Comparison of ENCODE assay signal across 17 cellular contexts in genomic region chr17:13735861-13736260, GRCh38.
DNase-seq lines count a peak whose midpoint lies in the region; ATAC-seq and TF ChIP-seq lines count a peak whose summit lies in the region.
"Had no signal": no experiment of that assay in that cellular context is flagged by ENCODE, and none has a peak within 500 bp of the region (broad histone marks: within the 10 kb centered on the region; RNA-seq: fewer than 3 reads in every experiment).

No MANE protein-coding gene starts in this region.

- H2AFZ ChIP-seq in SK-N-SH (ENCODE audit: low read depth): no peak overlapping the region

- no peak overlapping the region for H3K9ac ChIP-seq in SK-N-SH
- H3K9ac ChIP-seq: BLaER1 treated with 17β-estradiol and CSF1 and Interleukin-3, amounts not matched to agents 10 nM and 100 nM had no signal

- H3K9me3 ChIP-seq in SK-N-SH: no peaks in the 10 kb centered on the region

- no peaks in the 10 kb centered on the region for H3K27me3 ChIP-seq in SK-N-SH (ENCODE audit: insufficient read depth)

- H4K20me1 ChIP-seq in SK-N-SH (ENCODE audit: insufficient read depth): no peaks in the 10 kb centered on the region
- H4K20me1 ChIP-seq: BLaER1 treated with 17β-estradiol and CSF1 and Interleukin-3, amounts not matched to agents 10 nM and 100 nM had no signal

- TF ChIP-seq CTCF in SK-N-SH (IDR thresholded peaks at IDR 0.05) (no peak), fibroblast of mammary gland (conservative IDR thresholded peaks at IDR 0.05; ENCODE audit: control insufficient read depth, insufficient read depth, low read depth, low read length) (no peak)

- peaks cover 0 to 6% of the 10 kb centered on the region in 2 experiments; a peak in 2 of 4 replicates for H3K4me1 ChIP-seq in SK-N-SH (ENCODE audit: control insufficient read depth in 1 of 2, insufficient read depth in 2 of 2, low read depth in 1 of 2, low read length in 1 of 2)

- H3K36me3 ChIP-seq in SK-N-SH (replicated peaks in 1 of 2; ENCODE audit: control insufficient read depth in 1 of 2, insufficient read depth in 2 of 2, low read length in 1 of 2): no peaks in the 10 kb centered on the region
- H3K36me3 ChIP-seq: BLaER1 treated with 17β-estradiol and CSF1 and Interleukin-3, amounts not matched to agents 10 nM and 100 nM had no signal

- no peak overlapping the region for H3K4me3 ChIP-seq in SK-N-SH (ENCODE audit: low read depth in 2 of 2, low read length in 1 of 2)
- H3K4me3 ChIP-seq in fibroblast of mammary gland (ENCODE audit: control insufficient read depth, low read depth, low read length): no peak overlapping the region
- H3K4me3 ChIP-seq: BLaER1 treated with 17β-estradiol and CSF1 and Interleukin-3, amounts not matched to agents 10 nM and 100 nM had no signal

- no peak for TF ChIP-seq RAD21 in SK-N-SH (IDR thresholded peaks at IDR 0.05; ENCODE audit: low read length)

- peaks cover 8% of the 10 kb centered on the region for H3F3A ChIP-seq in SK-N-SH (replicated peaks; ENCODE audit: insufficient read depth)

- peak in 1 of 2 experiments; percentile 85; a peak in 2 of 4 replicates for TF ChIP-seq EP300 in SK-N-SH (IDR thresholded peaks at IDR 0.05; ENCODE audit: borderline replicate concordance in 1 of 2, low read depth in 1 of 2, low read length in 1 of 2)

- ATAC-seq in GM21786 (IDR thresholded peaks at IDR 0.05; ENCODE audit: unreplicated experiment): no peak
- no peak for ATAC-seq in GM19455 (IDR thresholded peaks at IDR 0.05; ENCODE audit: unreplicated experiment)
- ATAC-seq: HCT116 had no signal

- 10% methylated on average over 2 of the region's 2 CpGs for WGBS in SK-N-SH (ENCODE audit: low lambda C conversion rate)

- no peaks in the 10 kb centered on the region for H3K79me2 ChIP-seq in SK-N-SH (ENCODE audit: insufficient read depth)

- H3K9me2 ChIP-seq in SK-N-SH: no peaks in the 10 kb centered on the region

- H3K27ac ChIP-seq in SK-N-SH (ENCODE audit: low read depth in 2 of 2, low read length in 1 of 2): no peak overlapping the region
- H3K27ac ChIP-seq: BLaER1 treated with 17β-estradiol and CSF1 and Interleukin-3, amounts not matched to agents 10 nM and 100 nM had no signal

- H3K4me2 ChIP-seq in SK-N-SH: no peak overlapping the region

- POLR2A ChIA-PET in SK-N-SH (lab: Yijun Ruan, JAX): no interaction called here

- CTCF ChIA-PET in SK-N-SH (lab: Yijun Ruan, JAX): interaction anchor here (1.0 kb wide), 1 partner anchor 11 kb away, joined by 4 read pairs; no protein-coding TSS in a partner anchor

- DNase-seq in NCI-H524 (lab: John Stamatoyannopoulos, UW) (peak; percentile 91 to 98), NCI-H524 treated with DMSO at 0.1 percent for 48 hours (lab: John Stamatoyannopoulos, UW) (no peak), SK-N-SH (peak; percentile 19), fibroblast of mammary gland (ENCODE audit: low read depth) (peak; percentile 79), glomerular visceral epithelial cell (ENCODE audit: extremely low spot score) (no peak), RKO (ENCODE audit: low spot score) (no peak)
- DNase-seq: 8988T, KBM-7, MV-4-11, NCI-H1436, NCI-H2029, NCI-H510A treated with DMSO at 0.1 percent for 48 hours, RPMI8226 had no signal

TF ChIP-seq in SK-N-SH, 30 proteins besides CTCF, POLR2A, EP300 and RAD21:
- TF ChIP-seq FOSL2 (IDR thresholded peaks at IDR 0.05; ENCODE audit: borderline replicate concordance, low read depth) (no peak), PBX3 (IDR thresholded peaks at IDR 0.05) (no peak), USF2 (IDR thresholded peaks at IDR 0.05; ENCODE audit: borderline replicate concordance, low read depth, low read length) (no peak), SMC3 (IDR thresholded peaks at IDR 0.05; ENCODE audit: low read depth, low read length) (no peak), RCOR1 (IDR thresholded peaks at IDR 0.05; ENCODE audit: low read length) (peak; percentile 94), TAF1 (IDR thresholded peaks at IDR 0.05; ENCODE audit: borderline replicate concordance, low read depth, low read length) (no peak), GATA2 (CRISPR knock-in tag; IDR thresholded peaks at IDR 0.05) (peak; percentile 50; the same call in 1 of the 2 replicates), USF1 (IDR thresholded peaks at IDR 0.05; ENCODE audit: borderline replicate concordance, low read depth) (no peak), GABPA (IDR thresholded peaks at IDR 0.05; ENCODE audit: low read depth) (no peak), REST (IDR thresholded peaks at IDR 0.05; ENCODE audit: low read depth, low read length) (no peak), EZH2phosphoT487 (IDR thresholded peaks at IDR 0.05; ENCODE audit: borderline replicate concordance, low read depth) (no peak), MEF2A (IDR thresholded peaks at IDR 0.05; ENCODE audit: borderline replicate concordance, low read depth) (no peak), YY1 (IDR thresholded peaks at IDR 0.05; ENCODE audit: low read depth) (no peak), RFX5 (IDR thresholded peaks at IDR 0.05; ENCODE audit: low read length) (no peak), TCF12 (IDR thresholded peaks at IDR 0.05) (peak; percentile 71), SIN3A (IDR thresholded peaks at IDR 0.05; ENCODE audit: borderline replicate concordance, low read depth, low read length) (no peak), POLR2AphosphoS5 (IDR thresholded peaks at IDR 0.05; ENCODE audit: low read depth, low read length) (no peak), ZBTB33 (IDR thresholded peaks at IDR 0.05; ENCODE audit: borderline replicate concordance, low read depth) (no peak), JUND (IDR thresholded peaks at IDR 0.05) (no peak), RXRA (IDR thresholded peaks at IDR 0.05; ENCODE audit: borderline replicate concordance, low read depth) (no peak)

Comparison
In these comparisons a context has a peak if more than half of its experiments do, and no peak if none do; other contexts are left out.
1. DNase-seq: peak in NCI-H524 (2 of 2), SK-N-SH (single experiment) and fibroblast of mammary gland (single experiment); none in NCI-H524 treated with DMSO at 0.1 percent for 48 hours (single experiment), glomerular visceral epithelial cell (single experiment) and RKO (single experiment).